In the genomic region with DNA sequence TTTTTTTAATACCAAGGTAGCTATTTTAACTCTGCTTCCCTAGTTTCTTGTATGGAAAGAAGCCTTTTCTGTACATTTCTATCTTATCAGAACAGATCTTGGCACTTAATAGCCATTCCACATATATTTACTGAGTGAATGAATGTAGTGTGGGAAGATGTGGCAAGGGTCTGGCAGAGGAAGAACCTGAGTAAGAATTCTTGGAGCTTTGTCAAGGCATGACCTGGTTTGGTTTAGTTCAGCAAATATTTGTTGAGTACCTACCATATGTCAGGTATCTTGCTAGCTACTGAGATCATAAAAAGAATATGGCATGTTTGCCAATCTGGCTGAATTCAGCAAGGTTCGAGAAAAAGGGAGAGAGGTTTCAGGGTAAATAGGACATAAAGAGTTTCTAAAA, we compare ENCODE assay signal across 26 cellular contexts. TPM values are rescaled to one million over a fixed set of nuclear protein-coding genes. Genes with fewer than 3 reads are reported as not detected.
"Had no signal": no experiment of that assay in that cellular context is flagged by ENCODE, and none has a peak within 500 bp of the region (broad histone marks: within the 10 kb centered on the region; RNA-seq: fewer than 3 reads in every experiment).

No MANE protein-coding gene starts in this region.

- H3K9me3 ChIP-seq: gastrocnemius medialis, left lung, tibial nerve had no signal

- DNase-seq: activated CD4-positive, alpha-beta T cell treated with anti-CD3 and anti-CD28 coated beads for 1 hour; activated CD8-positive, alpha-beta memory T cell treated with anti-CD3 and anti-CD28 coated beads for 24 hours; activated CD8-positive, alpha-beta memory T cell treated with anti-CD3 and anti-CD28 coated beads, Interleukin-2, amount 50 U/mL, for 48 hours; activated effector memory CD4-positive, alpha-beta T cell treated with anti-CD3 and anti-CD28 coated beads, Interleukin-2, amount 50 U/mL, for 16 hours; activated T-cell treated with anti-CD3 and anti-CD28 coated beads, Interleukin-2, amount 50 U/mL, for 72 hours; caudate nucleus; effector memory CD8-positive, alpha-beta T cell; gastrocnemius medialis; head of caudate nucleus; kidney; left lung; naive B cell; right cardiac atrium; stimulated activated naive CD8-positive, alpha-beta T cell treated with anti-CD3 and anti-CD28 coated beads, Interleukin-15, Interleukin-2, amounts not matched to agents 100 U/mL and 50 U/mL, for 24 hours; substantia nigra; T-helper 17 cell; WERI-Rb-1 had no signal

- H3K4me1 Mint-ChIP-seq: activated naive CD4-positive, alpha-beta T cell treated with anti-CD3 and anti-CD28 coated beads, Interleukin-2, amount 50 U/mL, for 24 hours; naive B cell; neural progenitor cell; T-helper 17 cell had no signal

- H3K27ac ChIP-seq: gastrocnemius medialis, left lung, neural progenitor cell, tibial nerve, WERI-Rb-1 had no signal

- ATAC-seq: activated T-cell treated with anti-CD3 and anti-CD28 coated beads, Interleukin-2, amount 50 U/mL, for 72 hours; effector memory CD8-positive, alpha-beta T cell; gastrocnemius medialis; left lung; right cardiac atrium; stimulated activated naive CD8-positive, alpha-beta T cell treated with anti-CD3 and anti-CD28 coated beads, Interleukin-15, Interleukin-2, amounts not matched to agents 100 U/mL and 50 U/mL, for 24 hours; T-helper 17 cell had no signal

- H3K36me3 ChIP-seq: gastrocnemius medialis, left lung, neural progenitor cell, tibial nerve, WERI-Rb-1 had no signal

- H3K4me1 ChIP-seq: gastrocnemius medialis, left lung, neural progenitor cell, tibial nerve had no signal

- H3K27me3 Mint-ChIP-seq: activated naive CD4-positive, alpha-beta T cell treated with anti-CD3 and anti-CD28 coated beads, Interleukin-2, amount 50 U/mL, for 24 hours; progenitor cell of endocrine pancreas had no signal

- H3K4me3 ChIP-seq: gastrocnemius medialis, left lung, neural progenitor cell, tibial nerve had no signal

- H3K9me3 Mint-ChIP-seq: activated naive CD4-positive, alpha-beta T cell treated with anti-CD3 and anti-CD28 coated beads, Interleukin-2, amount 50 U/mL, for 24 hours; activated T-cell treated with anti-CD3 and anti-CD28 coated beads, Interleukin-2, amount 50 U/mL, for 72 hours; effector memory CD8-positive, alpha-beta T cell; neural progenitor cell had no signal

- H3K27me3 ChIP-seq: gastrocnemius medialis, left lung, neural progenitor cell, tibial nerve had no signal

- H3K36me3 Mint-ChIP-seq: activated naive CD4-positive, alpha-beta T cell treated with anti-CD3 and anti-CD28 coated beads, Interleukin-2, amount 50 U/mL, for 24 hours; naive B cell; neural progenitor cell had no signal

- H3K27ac Mint-ChIP-seq: activated naive CD4-positive, alpha-beta T cell treated with anti-CD3 and anti-CD28 coated beads, Interleukin-2, amount 50 U/mL, for 24 hours; activated T-cell treated with anti-CD3 and anti-CD28 coated beads, Interleukin-2, amount 50 U/mL, for 72 hours; effector memory CD8-positive, alpha-beta T cell; neural progenitor cell; progenitor cell of endocrine pancreas; T-helper 17 cell had no signal

- H3K4me3 Mint-ChIP-seq: activated naive CD4-positive, alpha-beta T cell treated with anti-CD3 and anti-CD28 coated beads, Interleukin-2, amount 50 U/mL, for 24 hours; activated T-cell treated with anti-CD3 and anti-CD28 coated beads, Interleukin-2, amount 50 U/mL, for 72 hours; effector memory CD8-positive, alpha-beta T cell; naive B cell; neural progenitor cell; T-helper 17 cell had no signal

RNA-seq across cellular contexts. Expression of a gene that starts 21.9 kb away (rescaled TPM):
- total RNA-seq: activated T-cell treated with anti-CD3 and anti-CD28 coated beads, Interleukin-2, amount 50 U/mL, for 72 hours; dermis microvascular lymphatic vessel endothelial cell; kidney; left lung; lung microvascular endothelial cell; mononuclear cell; osteoblast; progenitor cell of endocrine pancreas; right cardiac atrium; skeletal muscle tissue; tibial nerve had no signal
- polyA plus RNA-seq: right cardiac atrium had no signal
